1 cellular context compared by ENCODE assay signal in the genomic region with DNA sequence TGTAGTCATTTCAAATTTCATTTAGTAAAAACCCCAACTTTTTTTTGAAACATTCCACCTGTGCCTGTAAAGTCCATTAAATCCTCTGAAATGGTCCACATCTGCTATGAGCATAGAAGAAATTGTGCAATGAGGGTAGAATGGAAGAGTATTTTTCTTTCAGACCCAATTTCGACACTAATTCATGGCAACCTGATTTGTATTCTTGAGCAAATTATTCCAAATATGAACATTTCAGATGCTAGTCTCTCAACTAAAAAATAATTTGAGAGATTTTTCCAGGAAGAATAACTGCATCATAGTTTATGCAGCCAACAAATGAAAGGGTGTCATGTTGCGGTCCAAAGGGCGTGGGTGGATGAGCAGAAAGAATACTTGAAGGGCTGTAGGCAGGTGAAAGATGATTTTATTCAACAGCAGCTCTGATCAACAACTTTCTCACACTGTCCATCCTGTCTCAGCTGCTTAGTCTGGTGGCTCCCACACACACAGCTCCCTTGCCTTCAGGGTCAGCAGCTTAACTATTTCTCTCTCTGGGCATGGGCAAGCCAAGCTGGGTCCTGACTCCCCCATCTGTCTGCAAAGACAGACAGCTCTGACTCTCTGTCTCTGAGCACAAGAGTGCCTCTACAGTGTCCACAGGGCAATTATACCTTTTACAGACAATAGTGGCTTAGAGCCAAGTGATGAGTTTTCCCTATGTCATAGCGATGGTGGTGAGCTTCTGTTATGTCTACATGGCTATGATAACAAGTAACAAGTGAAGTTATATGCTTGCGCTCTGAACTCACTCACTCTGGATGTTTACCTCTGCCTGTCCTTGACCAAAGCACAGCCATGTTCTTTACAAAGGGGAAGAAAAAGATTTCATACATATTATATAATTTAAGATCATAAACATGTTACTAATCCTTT.
TF ChIP-seq lines count a peak whose summit lies in the region.

No MANE protein-coding gene starts in this region.

TF ChIP-seq in GM23338, 12 proteins besides CTCF, POLR2A, EP300 and RAD21 (continued from another document):
- TF ChIP-seq, protein P1, sequence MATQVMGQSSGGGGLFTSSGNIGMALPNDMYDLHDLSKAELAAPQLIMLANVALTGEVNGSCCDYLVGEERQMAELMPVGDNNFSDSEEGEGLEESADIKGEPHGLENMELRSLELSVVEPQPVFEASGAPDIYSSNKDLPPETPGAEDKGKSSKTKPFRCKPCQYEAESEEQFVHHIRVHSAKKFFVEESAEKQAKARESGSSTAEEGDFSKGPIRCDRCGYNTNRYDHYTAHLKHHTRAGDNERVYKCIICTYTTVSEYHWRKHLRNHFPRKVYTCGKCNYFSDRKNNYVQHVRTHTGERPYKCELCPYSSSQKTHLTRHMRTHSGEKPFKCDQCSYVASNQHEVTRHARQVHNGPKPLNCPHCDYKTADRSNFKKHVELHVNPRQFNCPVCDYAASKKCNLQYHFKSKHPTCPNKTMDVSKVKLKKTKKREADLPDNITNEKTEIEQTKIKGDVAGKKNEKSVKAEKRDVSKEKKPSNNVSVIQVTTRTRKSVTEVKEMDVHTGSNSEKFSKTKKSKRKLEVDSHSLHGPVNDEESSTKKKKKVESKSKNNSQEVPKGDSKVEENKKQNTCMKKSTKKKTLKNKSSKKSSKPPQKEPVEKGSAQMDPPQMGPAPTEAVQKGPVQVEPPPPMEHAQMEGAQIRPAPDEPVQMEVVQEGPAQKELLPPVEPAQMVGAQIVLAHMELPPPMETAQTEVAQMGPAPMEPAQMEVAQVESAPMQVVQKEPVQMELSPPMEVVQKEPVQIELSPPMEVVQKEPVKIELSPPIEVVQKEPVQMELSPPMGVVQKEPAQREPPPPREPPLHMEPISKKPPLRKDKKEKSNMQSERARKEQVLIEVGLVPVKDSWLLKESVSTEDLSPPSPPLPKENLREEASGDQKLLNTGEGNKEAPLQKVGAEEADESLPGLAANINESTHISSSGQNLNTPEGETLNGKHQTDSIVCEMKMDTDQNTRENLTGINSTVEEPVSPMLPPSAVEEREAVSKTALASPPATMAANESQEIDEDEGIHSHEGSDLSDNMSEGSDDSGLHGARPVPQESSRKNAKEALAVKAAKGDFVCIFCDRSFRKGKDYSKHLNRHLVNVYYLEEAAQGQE (IDR thresholded peaks at IDR 0.05; ENCODE audit: unreplicated experiment) = no peak
- TF ChIP-seq CREB1 (CRISPR knock-in tag; IDR thresholded peaks at IDR 0.05; ENCODE audit: low read depth) (no peak), POLR2AphosphoS5 (IDR thresholded peaks at IDR 0.05; ENCODE audit: low read depth) (no peak)
- TF ChIP-seq, protein P2, sequence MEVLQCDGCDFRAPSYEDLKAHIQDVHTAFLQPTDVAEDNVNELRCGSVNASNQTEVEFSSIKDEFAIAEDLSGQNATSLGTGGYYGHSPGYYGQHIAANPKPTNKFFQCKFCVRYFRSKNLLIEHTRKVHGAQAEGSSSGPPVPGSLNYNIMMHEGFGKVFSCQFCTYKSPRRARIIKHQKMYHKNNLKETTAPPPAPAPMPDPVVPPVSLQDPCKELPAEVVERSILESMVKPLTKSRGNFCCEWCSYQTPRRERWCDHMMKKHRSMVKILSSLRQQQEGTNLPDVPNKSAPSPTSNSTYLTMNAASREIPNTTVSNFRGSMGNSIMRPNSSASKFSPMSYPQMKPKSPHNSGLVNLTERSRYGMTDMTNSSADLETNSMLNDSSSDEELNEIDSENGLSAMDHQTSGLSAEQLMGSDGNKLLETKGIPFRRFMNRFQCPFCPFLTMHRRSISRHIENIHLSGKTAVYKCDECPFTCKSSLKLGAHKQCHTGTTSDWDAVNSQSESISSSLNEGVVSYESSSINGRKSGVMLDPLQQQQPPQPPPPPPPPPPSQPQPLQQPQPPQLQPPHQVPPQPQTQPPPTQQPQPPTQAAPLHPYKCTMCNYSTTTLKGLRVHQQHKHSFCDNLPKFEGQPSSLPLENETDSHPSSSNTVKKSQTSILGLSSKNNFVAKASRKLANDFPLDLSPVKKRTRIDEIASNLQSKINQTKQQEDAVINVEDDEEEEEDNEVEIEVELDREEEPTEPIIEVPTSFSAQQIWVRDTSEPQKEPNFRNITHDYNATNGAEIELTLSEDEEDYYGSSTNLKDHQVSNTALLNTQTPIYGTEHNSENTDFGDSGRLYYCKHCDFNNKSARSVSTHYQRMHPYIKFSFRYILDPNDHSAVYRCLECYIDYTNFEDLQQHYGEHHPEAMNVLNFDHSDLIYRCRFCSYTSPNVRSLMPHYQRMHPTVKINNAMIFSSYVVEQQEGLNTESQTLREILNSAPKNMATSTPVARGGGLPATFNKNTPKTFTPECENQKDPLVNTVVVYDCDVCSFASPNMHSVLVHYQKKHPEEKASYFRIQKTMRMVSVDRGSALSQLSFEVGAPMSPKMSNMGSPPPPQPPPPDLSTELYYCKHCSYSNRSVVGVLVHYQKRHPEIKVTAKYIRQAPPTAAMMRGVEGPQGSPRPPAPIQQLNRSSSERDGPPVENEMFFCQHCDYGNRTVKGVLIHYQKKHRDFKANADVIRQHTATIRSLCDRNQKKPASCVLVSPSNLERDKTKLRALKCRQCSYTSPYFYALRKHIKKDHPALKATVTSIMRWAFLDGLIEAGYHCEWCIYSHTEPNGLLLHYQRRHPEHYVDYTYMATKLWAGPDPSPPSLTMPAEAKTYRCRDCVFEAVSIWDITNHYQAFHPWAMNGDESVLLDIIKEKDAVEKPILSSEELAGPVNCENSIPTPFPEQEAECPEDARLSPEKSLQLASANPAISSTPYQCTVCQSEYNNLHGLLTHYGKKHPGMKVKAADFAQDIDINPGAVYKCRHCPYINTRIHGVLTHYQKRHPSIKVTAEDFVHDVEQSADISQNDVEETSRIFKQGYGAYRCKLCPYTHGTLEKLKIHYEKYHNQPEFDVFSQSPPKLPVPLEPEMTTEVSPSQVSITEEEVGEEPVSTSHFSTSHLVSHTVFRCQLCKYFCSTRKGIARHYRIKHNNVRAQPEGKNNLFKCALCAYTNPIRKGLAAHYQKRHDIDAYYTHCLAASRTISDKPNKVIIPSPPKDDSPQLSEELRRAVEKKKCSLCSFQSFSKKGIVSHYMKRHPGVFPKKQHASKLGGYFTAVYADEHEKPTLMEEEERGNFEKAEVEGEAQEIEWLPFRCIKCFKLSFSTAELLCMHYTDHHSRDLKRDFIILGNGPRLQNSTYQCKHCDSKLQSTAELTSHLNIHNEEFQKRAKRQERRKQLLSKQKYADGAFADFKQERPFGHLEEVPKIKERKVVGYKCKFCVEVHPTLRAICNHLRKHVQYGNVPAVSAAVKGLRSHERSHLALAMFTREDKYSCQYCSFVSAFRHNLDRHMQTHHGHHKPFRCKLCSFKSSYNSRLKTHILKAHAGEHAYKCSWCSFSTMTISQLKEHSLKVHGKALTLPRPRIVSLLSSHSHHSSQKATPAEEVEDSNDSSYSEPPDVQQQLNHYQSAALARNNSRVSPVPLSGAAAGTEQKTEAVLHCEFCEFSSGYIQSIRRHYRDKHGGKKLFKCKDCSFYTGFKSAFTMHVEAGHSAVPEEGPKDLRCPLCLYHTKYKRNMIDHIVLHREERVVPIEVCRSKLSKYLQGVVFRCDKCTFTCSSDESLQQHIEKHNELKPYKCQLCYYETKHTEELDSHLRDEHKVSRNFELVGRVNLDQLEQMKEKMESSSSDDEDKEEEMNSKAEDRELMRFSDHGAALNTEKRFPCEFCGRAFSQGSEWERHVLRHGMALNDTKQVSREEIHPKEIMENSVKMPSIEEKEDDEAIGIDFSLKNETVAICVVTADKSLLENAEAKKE (CRISPR knock-in tag; IDR thresholded peaks at IDR 0.05) = no peak
